Comparison of ENCODE assay signal across 13 cellular contexts in the genomic region with DNA sequence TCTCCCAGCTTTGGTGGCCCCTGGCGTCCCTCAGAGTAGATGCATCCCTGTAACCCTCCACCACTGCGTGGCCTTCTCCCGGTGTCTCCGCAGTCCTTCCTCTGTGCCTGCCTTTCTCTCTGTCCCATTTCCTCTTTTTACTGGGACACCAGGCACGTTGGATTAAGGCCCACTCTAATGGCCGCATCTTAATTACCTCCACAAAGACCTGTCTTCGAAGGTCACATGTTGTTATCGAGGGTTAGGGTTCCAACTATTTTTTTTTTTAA.
DNase-seq lines count a peak whose midpoint lies in the region; TF ChIP-seq lines count a peak whose summit lies in the region.
"Had no signal": no experiment of that assay in that cellular context is flagged by ENCODE, and none has a peak within 500 bp of the region (broad histone marks: within the 10 kb centered on the region; RNA-seq: fewer than 3 reads in every experiment).

No MANE protein-coding gene starts in this region.

- DNase-seq in activated effector memory CD4-positive, alpha-beta T cell treated with anti-CD3 and anti-CD28 coated beads, Interleukin-2, amount 50 U/mL, for 16 hours = peak; percentile 28
- no peak for DNase-seq in activated effector memory CD4-positive, alpha-beta T cell treated with Interleukin-2 at 50 U/mL for 16 hours
- DNase-seq in posterior vena cava (ENCODE audit: low spot score) (peak; percentile 58), NCI-H128 (lab: John Stamatoyannopoulos, UW; ENCODE audit: unreplicated experiment) (no peak), type B pancreatic cell (ENCODE audit: extremely low spot score, unreplicated experiment) (no peak)
- DNase-seq: AML-193; Caco-2; Calu3; CD8-positive, alpha-beta T cell; DMS79 treated with DMSO at 0.1 percent for 48 hours; GF-D8 had no signal

- intact Hi-C loops in posterior vena cava (cut with DNase I) = no loop called here

- peaks cover 16% of the 10 kb centered on the region for H3K27me3 Mint-ChIP-seq in type B pancreatic cell
- H3K27me3 Mint-ChIP-seq: B cell; CD4-positive, alpha-beta T cell had no signal

- no peak overlapping the region for H3K4me3 Mint-ChIP-seq in type B pancreatic cell
- H3K4me3 Mint-ChIP-seq: B cell; CD4-positive, alpha-beta T cell; CD8-positive, alpha-beta T cell had no signal

- no peak overlapping the region for H3K27ac Mint-ChIP-seq in type B pancreatic cell
- H3K27ac Mint-ChIP-seq: B cell; CD4-positive, alpha-beta T cell; CD8-positive, alpha-beta T cell had no signal

- no peak for TF ChIP-seq CTCF in type B pancreatic cell (conservative IDR thresholded peaks at IDR 0.05)

- peaks cover 11% of the 10 kb centered on the region for H3K4me1 Mint-ChIP-seq in type B pancreatic cell (ENCODE audit: unreplicated experiment)
- H3K4me1 Mint-ChIP-seq: B cell had no signal

- no peaks in the 10 kb centered on the region for H3K9me3 Mint-ChIP-seq in type B pancreatic cell
- H3K9me3 Mint-ChIP-seq: CD4-positive, alpha-beta T cell; CD8-positive, alpha-beta T cell had no signal

- no peaks in the 10 kb centered on the region for H3K36me3 Mint-ChIP-seq in type B pancreatic cell
- H3K36me3 Mint-ChIP-seq: CD8-positive, alpha-beta T cell had no signal

Comparison
In these comparisons a context has a peak if more than half of its experiments do, and no peak if none do; other contexts are left out.
1. DNase-seq: peak in activated effector memory CD4-positive, alpha-beta T cell treated with anti-CD3 and anti-CD28 coated beads, Interleukin-2, amount 50 U/mL, for 16 hours (single experiment) and posterior vena cava (single experiment); none in activated effector memory CD4-positive, alpha-beta T cell treated with Interleukin-2 at 50 U/mL for 16 hours (single experiment), NCI-H128 (single experiment) and type B pancreatic cell (single experiment).